In genomic region chr1:44820328-44820944, GRCh38 we compare ENCODE assay signal across 1 cellular context.
A peak's percentile ranks its signal among the peaks of the same experiment; 100 is the strongest.
TF ChIP-seq lines count a peak whose summit lies in the region.

No MANE protein-coding gene starts in this region.

TF ChIP-seq in H1, 55 proteins besides CTCF, POLR2A, EP300 and RAD21:
- peak; percentile 56 for TF ChIP-seq PHF8 (conservative IDR thresholded peaks at IDR 0.05; ENCODE audit: low read depth, low read length)
- 0 out of 4 replicates have a peak, but pooled peaks of 1 of the 2 experiments have one; percentile 24 for TF ChIP-seq SIN3A (conservative IDR thresholded peaks at IDR 0.05 in 1 of 2, IDR thresholded peaks at IDR 0.05 in 1 of 2; ENCODE audit: low read depth in 1 of 2, low read length in 2 of 2)
- no peak for TF ChIP-seq KDM1A (IDR thresholded peaks at IDR 0.05; ENCODE audit: borderline replicate concordance, low read length)
- TF ChIP-seq KDM4A (IDR thresholded peaks at IDR 0.05; ENCODE audit: low read depth, low read length, severe bottlenecking), result peak; percentile 44
TF ChIP-seq in H1: peak in this region for 3.
